In genomic region chr1:151444791-151445177, GRCh38 we compare ENCODE assay signal across 14 cellular contexts. TPM values are rescaled to one million over a fixed set of nuclear protein-coding genes. Genes with fewer than 3 reads are reported as not detected.
DNase-seq lines count a peak whose midpoint lies in the region; ATAC-seq and TF ChIP-seq lines count a peak whose summit lies in the region.
"Had no signal": no experiment of that assay in that cellular context is flagged by ENCODE, and none has a peak within 500 bp of the region (broad histone marks: within the 10 kb centered on the region; RNA-seq: fewer than 3 reads in every experiment).

No MANE protein-coding gene starts in this region.

- H3K27ac Mint-ChIP-seq in activated T-cell treated with anti-CD3 and anti-CD28 coated beads, Interleukin-2, amount 50 U/mL, for 24 hours, result peak overlapping the region; percentile 52
- H3K27ac Mint-ChIP-seq in stimulated activated memory B cell treated with anti-CD40 and anti-IgM and Interleukin-4, amounts not matched to agents 10 μg/mL and 1 μg/mL and 100 μg/mL, for 72 hours, result peak overlapping the region; percentile 30

- TF ChIP-seq CTCF in SU-DHL-6 (IDR thresholded peaks at IDR 0.05; ENCODE audit: insufficient read depth, low read length, poor library complexity, severe bottlenecking) (no peak), vagina (IDR thresholded peaks at IDR 0.05) (no peak), tibial nerve (IDR thresholded peaks at IDR 0.05) (no peak)

- H3K36me3 ChIP-seq in SU-DHL-6 (ENCODE audit: low read length), result peaks cover 13% of the 10 kb centered on the region; the same call in 1 of the 2 replicates
- H3K36me3 ChIP-seq in vagina, result no peaks in the 10 kb centered on the region
- H3K36me3 ChIP-seq in tibial nerve, result peaks cover 0 to 7% (median 6%) of the 10 kb centered on the region in 3 donors

- no peak for DNase-seq in activated T-cell treated with anti-CD3 and anti-CD28 coated beads, Interleukin-2, amount 50 U/mL, for 24 hours
- no peak for DNase-seq in activated T-cell treated with anti-CD3 and anti-CD28 coated beads, Interleukin-2, amount 50 U/mL, for 4 hours
- DNase-seq in glomerular visceral epithelial cell (ENCODE audit: extremely low spot score) (peak; percentile 49), GDM1 (lab: John Stamatoyannopoulos, UW) (no peak), vagina (ENCODE audit: extremely low spot score in 2 of 2) (no peak), tibial nerve (ENCODE audit: low spot score in 2 of 2) (no peak)
- DNase-seq: activated T-cell treated with anti-CD3 and anti-CD28 coated beads, Interleukin-2, amount 50 U/mL, for 48 hours; Kasumi-1; NCI-H1930; occipital lobe; trophoblast cell had no signal

- no peaks in the 10 kb centered on the region for H3K9me2 ChIP-seq in SU-DHL-6 (replicated peaks; ENCODE audit: insufficient read depth, low read length)

- no peak for TF ChIP-seq EP300 in tibial nerve (IDR thresholded peaks at IDR 0.05)

- no peaks in the 10 kb centered on the region for H3K27me3 ChIP-seq in SU-DHL-6 (ENCODE audit: low read length)
- H3K27me3 ChIP-seq in vagina, result no peaks in the 10 kb centered on the region
- H3K27me3 ChIP-seq in tibial nerve, result no peaks in the 10 kb centered on the region

- ATAC-seq in activated T-cell treated with anti-CD3 and anti-CD28 coated beads, Interleukin-2, amount 50 U/mL, for 4 hours, result no peak
- ATAC-seq in stimulated activated memory B cell treated with anti-CD40 and anti-IgM and Interleukin-4, amounts not matched to agents 10 μg/mL and 1 μg/mL and 100 μg/mL, for 72 hours, result no peak
- ATAC-seq: activated CD4-positive, CD25-positive, alpha-beta regulatory T cell treated with anti-CD3 and anti-CD28 coated beads, Interleukin-2, amount 50 U/mL, for 24 hours had no signal

- H3K4me1 ChIP-seq in vagina (peaks cover 38% of the 10 kb centered on the region), tibial nerve (peaks cover 5 to 64% (median 20%) of the 10 kb centered on the region in 4 donors)

- WGBS in tibial nerve, 2 donors, result 63 to 73% methylated on average over 4 of the region's 4 CpGs

- TF ChIP-seq POLR2A in vagina (IDR thresholded peaks at IDR 0.05), result no peak
- TF ChIP-seq POLR2A in tibial nerve (IDR thresholded peaks at IDR 0.05), result no peak

- H4K20me1 ChIP-seq in SU-DHL-6 (ENCODE audit: low read depth, low read length), result peaks cover 39% of the 10 kb centered on the region

- peaks cover 36% of the 10 kb centered on the region for H3K36me3 Mint-ChIP-seq in activated T-cell treated with anti-CD3 and anti-CD28 coated beads, Interleukin-2, amount 50 U/mL, for 24 hours (ENCODE audit: low read depth)
- H3K36me3 Mint-ChIP-seq in activated T-cell treated with anti-CD3 and anti-CD28 coated beads, Interleukin-2, amount 50 U/mL, for 4 hours (ENCODE audit: insufficient read depth), result peaks cover 13% of the 10 kb centered on the region
- H3K36me3 Mint-ChIP-seq in stimulated activated memory B cell treated with anti-CD40 and anti-IgM and Interleukin-4, amounts not matched to agents 10 μg/mL and 1 μg/mL and 100 μg/mL, for 72 hours, result peaks cover 13% of the 10 kb centered on the region

- H3K4me2 ChIP-seq in SU-DHL-6 (ENCODE audit: low read depth, low read length, poor library complexity, severe bottlenecking), result peak overlapping the region; percentile 51

- H3F3A ChIP-seq in SU-DHL-6 (ENCODE audit: insufficient read depth), result peaks cover 28% of the 10 kb centered on the region

- H3K79me2 ChIP-seq in SU-DHL-6 (ENCODE audit: insufficient read depth, low read length), result peaks cover 98% of the 10 kb centered on the region

- H3K4me3 Mint-ChIP-seq in activated T-cell treated with anti-CD3 and anti-CD28 coated beads, Interleukin-2, amount 50 U/mL, for 24 hours, result no peak overlapping the region
- no peak overlapping the region for H3K4me3 Mint-ChIP-seq in activated T-cell treated with anti-CD3 and anti-CD28 coated beads, Interleukin-2, amount 50 U/mL, for 4 hours
- H3K4me3 Mint-ChIP-seq in stimulated activated memory B cell treated with anti-CD40 and anti-IgM and Interleukin-4, amounts not matched to agents 10 μg/mL and 1 μg/mL and 100 μg/mL, for 72 hours, result peak overlapping the region; percentile 38

- H3K27ac ChIP-seq in SU-DHL-6 (ENCODE audit: low read depth, low read length), result peak overlapping the region; percentile 49
- no peak overlapping the region for H3K27ac ChIP-seq in vagina
- peak overlapping the region in 1 of 4 donors; percentile 1 for H3K27ac ChIP-seq in tibial nerve

- peak overlapping the region; percentile 5; the same call in 1 of the 2 replicates for H3K9ac ChIP-seq in SU-DHL-6 (ENCODE audit: low read length)

- intact Hi-C loops in vagina (cut with DNase I), result no loop called here

- H3K4me1 Mint-ChIP-seq in activated T-cell treated with anti-CD3 and anti-CD28 coated beads, Interleukin-2, amount 50 U/mL, for 24 hours (ENCODE audit: low read depth), result peaks cover 57% of the 10 kb centered on the region
- H3K4me1 Mint-ChIP-seq in activated T-cell treated with anti-CD3 and anti-CD28 coated beads, Interleukin-2, amount 50 U/mL, for 4 hours (ENCODE audit: low read depth), result peaks cover 56% of the 10 kb centered on the region
- peaks cover 49% of the 10 kb centered on the region for H3K4me1 Mint-ChIP-seq in stimulated activated memory B cell treated with anti-CD40 and anti-IgM and Interleukin-4, amounts not matched to agents 10 μg/mL and 1 μg/mL and 100 μg/mL, for 72 hours

- H3K9me3 ChIP-seq in SU-DHL-6 (ENCODE audit: insufficient read depth, low read length), result no peaks in the 10 kb centered on the region
- H3K9me3 ChIP-seq in vagina, result no peaks in the 10 kb centered on the region
- no peaks in the 10 kb centered on the region for H3K9me3 ChIP-seq in tibial nerve

- H3K27me3 Mint-ChIP-seq in activated T-cell treated with anti-CD3 and anti-CD28 coated beads, Interleukin-2, amount 50 U/mL, for 24 hours, result no peaks in the 10 kb centered on the region
- no peaks in the 10 kb centered on the region for H3K27me3 Mint-ChIP-seq in activated T-cell treated with anti-CD3 and anti-CD28 coated beads, Interleukin-2, amount 50 U/mL, for 4 hours (ENCODE audit: low read depth)
- H3K27me3 Mint-ChIP-seq in stimulated activated memory B cell treated with anti-CD40 and anti-IgM and Interleukin-4, amounts not matched to agents 10 μg/mL and 1 μg/mL and 100 μg/mL, for 72 hours, result no peaks in the 10 kb centered on the region

- H3K9me3 Mint-ChIP-seq in activated T-cell treated with anti-CD3 and anti-CD28 coated beads, Interleukin-2, amount 50 U/mL, for 24 hours, result no peaks in the 10 kb centered on the region
- no peaks in the 10 kb centered on the region for H3K9me3 Mint-ChIP-seq in activated T-cell treated with anti-CD3 and anti-CD28 coated beads, Interleukin-2, amount 50 U/mL, for 4 hours
- no peaks in the 10 kb centered on the region for H3K9me3 Mint-ChIP-seq in stimulated activated memory B cell treated with anti-CD40 and anti-IgM and Interleukin-4, amounts not matched to agents 10 μg/mL and 1 μg/mL and 100 μg/mL, for 72 hours

- no peak overlapping the region for H2AFZ ChIP-seq in SU-DHL-6 (ENCODE audit: low read depth, low read length, severe bottlenecking)

- H3K4me3 ChIP-seq in SU-DHL-6 (ENCODE audit: insufficient read depth, low read length, poor library complexity, severe bottlenecking) (no peak overlapping the region), vagina (no peak overlapping the region), tibial nerve (no peak overlapping the region)

RNA-seq across cellular contexts. Expression of gene POGZ, which starts 14.5 kb away (rescaled TPM):
- 10 to 100 TPM; 48.8 to 51.2 (median 49.5) TPM for total RNA-seq in activated T-cell treated with anti-CD3 and anti-CD28 coated beads, Interleukin-2, amount 50 U/mL, for 4 hours
- total RNA-seq in vagina (60.6 TPM), tibial nerve (10 to 100 TPM; 67.2 to 81.0 (median 72.7) TPM)

RNA-seq across cellular contexts. Expression of gene PSMB4, which starts 45.4 kb away (rescaled TPM):
- total RNA-seq in activated T-cell treated with anti-CD3 and anti-CD28 coated beads, Interleukin-2, amount 50 U/mL, for 4 hours, result 100 to 1,000 TPM; 641 to 690 (median 678) TPM
- total RNA-seq in vagina, result 292 TPM
- 100 to 1,000 TPM; 219 to 267 (median 232) TPM for total RNA-seq in tibial nerve
